8 cellular contexts compared by ENCODE assay signal in genomic region chr4:78864405-78865024, GRCh38.
A peak's percentile ranks its signal among the peaks of the same experiment; 100 is the strongest.
DNase-seq lines count a peak whose midpoint lies in the region; ATAC-seq and TF ChIP-seq lines count a peak whose summit lies in the region.

No MANE protein-coding gene starts in this region.

- no peak overlapping the region for H3K4me3 ChIP-seq in esophagus muscularis mucosa

- no peak overlapping the region for H3K27ac ChIP-seq in esophagus muscularis mucosa (replicated peaks in 1 of 4)

- H3K4me1 Mint-ChIP-seq in natural killer cell, result peaks cover 5 to 6% of the 10 kb centered on the region in 2 donors

- H3K9me3 ChIP-seq in esophagus muscularis mucosa, result no peaks in the 10 kb centered on the region

- H3K36me3 ChIP-seq in esophagus muscularis mucosa, result peaks cover 13 to 44% (median 25%) of the 10 kb centered on the region in 4 donors

- DNase-seq in EH (ENCODE audit: low read depth) (peak; percentile 80), HCEC 1CT (peak; percentile 61), NCI-H1436 treated with DMSO at 0.1 percent for 48 hours (lab: John Stamatoyannopoulos, UW) (peak; percentile 44), SKM-1 (lab: John Stamatoyannopoulos, UW; ENCODE audit: unreplicated experiment) (peak; percentile 74), esophagus muscularis mucosa (ENCODE audit: extremely low spot score) (no peak), natural killer cell (no peak), posterior cingulate gyrus (no peak), activated T-cell treated with anti-CD3 and anti-CD28 coated beads for 4 hours (no peak)

- WGBS in esophagus muscularis mucosa, result 33% methylated on average over 3 of the region's 3 CpGs

- no peak for TF ChIP-seq EP300 in esophagus muscularis mucosa (IDR thresholded peaks at IDR 0.05)

- H3K27me3 Mint-ChIP-seq in natural killer cell (ENCODE audit: low read depth in 2 of 2), result no peaks in the 10 kb centered on the region

- H3K36me3 Mint-ChIP-seq in natural killer cell, result no peaks in the 10 kb centered on the region

- H3K9me3 Mint-ChIP-seq in natural killer cell, result no peaks in the 10 kb centered on the region

- TF ChIP-seq POLR2A in esophagus muscularis mucosa (IDR thresholded peaks at IDR 0.05; ENCODE audit: low read depth), result no peak

- no peaks in the 10 kb centered on the region for H3K27me3 ChIP-seq in esophagus muscularis mucosa

- no peak overlapping the region for H3K4me3 Mint-ChIP-seq in natural killer cell

- peaks cover 0 to 4% (median 0%) of the 10 kb centered on the region in 4 donors for H3K4me1 ChIP-seq in esophagus muscularis mucosa

- no peak overlapping the region for H3K27ac Mint-ChIP-seq in natural killer cell

- intact Hi-C loops in esophagus muscularis mucosa (cut with DNase I) (loop anchor here (2.0 to 10.0 kb wide), 3 partner anchors 90 to 252 kb away; partner anchors contain the start of gene BMP2K), natural killer cell (cut with micrococcal nuclease) (loop anchor here (10.0 kb wide), 1 partner anchor 220 kb away; no protein-coding TSS in a partner anchor), posterior cingulate gyrus (cut with DNase I) (loop anchor here (1.0 to 10.0 kb wide), 3 partner anchors 220 to 900 kb away; no protein-coding TSS in a partner anchor)

- peak; percentile 66 to 78 (median 71) for ATAC-seq in natural killer cell

- TF ChIP-seq CTCF in esophagus muscularis mucosa (IDR thresholded peaks at IDR 0.05) (peak; percentile 75 to 86 (median 76)), natural killer cell (IDR thresholded peaks at IDR 0.05) (peak; percentile 80)

Comparison
In these comparisons a context has a peak if more than half of its experiments do, and no peak if none do; other contexts are left out.
1. DNase-seq: peak in EH (single experiment), HCEC 1CT (single experiment), NCI-H1436 treated with DMSO at 0.1 percent for 48 hours (single experiment) and SKM-1 (single experiment); none in esophagus muscularis mucosa (single experiment), natural killer cell (single experiment), posterior cingulate gyrus (0 of 10) and activated T-cell treated with anti-CD3 and anti-CD28 coated beads for 4 hours (single experiment).